Comparison of ENCODE assay signal across 10 cellular contexts in the genomic region with DNA sequence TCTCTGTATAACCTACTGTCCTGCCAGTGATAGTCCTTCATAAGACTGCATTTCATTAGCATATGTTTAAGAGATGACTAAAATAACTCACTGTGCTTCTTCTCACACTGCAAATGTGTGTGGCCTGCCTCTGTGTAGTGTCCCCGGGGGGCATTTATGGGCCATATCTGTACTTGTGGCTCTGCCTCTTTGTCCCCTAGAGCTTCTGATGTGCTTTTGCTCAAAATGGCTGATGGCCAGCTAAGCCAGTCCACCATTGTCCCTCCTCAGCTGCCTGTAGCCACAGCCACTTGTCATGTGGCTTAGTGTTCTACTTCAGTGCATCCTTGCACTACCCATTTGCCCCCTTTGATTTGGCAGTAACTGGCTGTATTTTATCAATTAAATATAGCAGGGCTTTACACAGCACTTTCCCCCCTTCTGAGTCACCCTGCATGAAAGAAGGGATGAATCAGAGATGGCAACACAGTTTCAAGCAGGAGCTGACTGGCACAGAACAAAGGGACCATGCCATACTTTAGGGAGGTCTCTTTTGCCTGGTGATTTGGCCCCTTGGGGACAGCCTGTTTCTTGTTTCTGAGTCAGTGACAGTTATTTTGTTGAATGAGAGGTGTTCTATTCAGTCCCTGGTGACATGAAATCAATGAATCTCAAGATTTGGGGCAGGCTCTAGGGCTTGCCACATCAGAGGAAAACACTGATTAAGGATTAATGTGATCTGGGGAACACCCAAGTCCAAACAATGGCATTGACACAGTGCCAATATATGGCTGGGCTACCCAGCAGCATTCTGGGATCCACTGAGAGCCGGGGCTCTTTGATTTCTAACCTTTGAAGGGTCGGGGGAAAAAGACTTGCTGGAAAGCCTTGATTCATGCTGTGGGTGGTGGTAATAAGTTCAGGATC.
DNase-seq lines count a peak whose midpoint lies in the region; ATAC-seq and TF ChIP-seq lines count a peak whose summit lies in the region.
"Had no signal": no experiment of that assay in that cellular context is flagged by ENCODE, and none has a peak within 500 bp of the region (broad histone marks: within the 10 kb centered on the region; RNA-seq: fewer than 3 reads in every experiment).

No MANE protein-coding gene starts in this region.

- no peak overlapping the region for H3K4me3 ChIP-seq in AG09309 (ENCODE audit: control insufficient read depth, low read depth, low read length)
- H3K4me3 ChIP-seq: ascending aorta had no signal

- ATAC-seq in SK-N-SH treated with all-trans-retinoic acid at 6 μM for 48 hours (peak; percentile 68; the same call in 2 of the 3 replicates), GM19463 (IDR thresholded peaks at IDR 0.05; ENCODE audit: unreplicated experiment) (no peak), GM21381 (IDR thresholded peaks at IDR 0.05; ENCODE audit: unreplicated experiment) (no peak)

- TF ChIP-seq CTCF in AG09309 (IDR thresholded peaks at IDR 0.05; ENCODE audit: control insufficient read depth, insufficient read depth, low read depth, low read length, missing control alignments) = no peak

- DNase-seq in AG09309 (ENCODE audit: low read depth) (peak; percentile 4), HPDE6-E6E7 (ENCODE audit: extremely low spot score) (peak; percentile 80), kidney glomerular epithelial cell (lab: John Stamatoyannopoulos, UW) (peak; percentile 71), dermis blood vessel endothelial cell (no peak), mesenteric fat pad (ENCODE audit: low spot score) (no peak)
- DNase-seq: NCI-H510A had no signal

TF ChIP-seq in SK-N-SH treated with all-trans-retinoic acid at 6 μM for 48 hours, 23 proteins besides CTCF, POLR2A, EP300 and RAD21:
- TF ChIP-seq ISL1 (CRISPR knock-in tag; IDR thresholded peaks at IDR 0.05) (peak; percentile 23; the same call in 1 of the 2 replicates), ZNF70 (CRISPR knock-in tag; IDR thresholded peaks at IDR 0.05) (no peak), RARB (CRISPR knock-in tag; IDR thresholded peaks at IDR 0.05) (no peak), CSDC2 (CRISPR knock-in tag; IDR thresholded peaks at IDR 0.05) (no peak), ZFP3 (CRISPR knock-in tag; IDR thresholded peaks at IDR 0.05) (0 out of 2 replicates have a peak, but pooled peaks have one; percentile 33)
- TF ChIP-seq, protein P1, sequence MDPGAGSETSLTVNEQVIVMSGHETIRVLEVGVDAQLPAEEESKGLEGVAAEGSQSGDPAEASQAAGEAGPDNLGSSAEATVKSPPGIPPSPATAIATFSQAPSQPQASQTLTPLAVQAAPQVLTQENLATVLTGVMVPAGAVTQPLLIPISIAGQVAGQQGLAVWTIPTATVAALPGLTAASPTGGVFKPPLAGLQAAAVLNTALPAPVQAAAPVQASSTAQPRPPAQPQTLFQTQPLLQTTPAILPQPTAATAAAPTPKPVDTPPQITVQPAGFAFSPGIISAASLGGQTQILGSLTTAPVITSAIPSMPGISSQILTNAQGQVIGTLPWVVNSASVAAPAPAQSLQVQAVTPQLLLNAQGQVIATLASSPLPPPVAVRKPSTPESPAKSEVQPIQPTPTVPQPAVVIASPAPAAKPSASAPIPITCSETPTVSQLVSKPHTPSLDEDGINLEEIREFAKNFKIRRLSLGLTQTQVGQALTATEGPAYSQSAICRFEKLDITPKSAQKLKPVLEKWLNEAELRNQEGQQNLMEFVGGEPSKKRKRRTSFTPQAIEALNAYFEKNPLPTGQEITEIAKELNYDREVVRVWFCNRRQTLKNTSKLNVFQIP (CRISPR knock-in tag; IDR thresholded peaks at IDR 0.05; ENCODE audit: borderline replicate concordance, low read depth) = no peak
- TF ChIP-seq, protein P2, sequence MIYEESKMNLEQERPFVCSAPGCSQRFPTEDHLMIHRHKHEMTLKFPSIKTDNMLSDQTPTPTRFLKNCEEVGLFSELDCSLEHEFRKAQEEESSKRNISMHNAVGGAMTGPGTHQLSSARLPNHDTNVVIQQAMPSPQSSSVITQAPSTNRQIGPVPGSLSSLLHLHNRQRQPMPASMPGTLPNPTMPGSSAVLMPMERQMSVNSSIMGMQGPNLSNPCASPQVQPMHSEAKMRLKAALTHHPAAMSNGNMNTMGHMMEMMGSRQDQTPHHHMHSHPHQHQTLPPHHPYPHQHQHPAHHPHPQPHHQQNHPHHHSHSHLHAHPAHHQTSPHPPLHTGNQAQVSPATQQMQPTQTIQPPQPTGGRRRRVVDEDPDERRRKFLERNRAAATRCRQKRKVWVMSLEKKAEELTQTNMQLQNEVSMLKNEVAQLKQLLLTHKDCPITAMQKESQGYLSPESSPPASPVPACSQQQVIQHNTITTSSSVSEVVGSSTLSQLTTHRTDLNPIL (CRISPR knock-in tag; IDR thresholded peaks at IDR 0.05; ENCODE audit: low read depth) = no peak

Comparison
In these comparisons a context has a peak if more than half of its experiments do, and no peak if none do; other contexts are left out.
1. DNase-seq: peak in AG09309 (single experiment), HPDE6-E6E7 (single experiment) and kidney glomerular epithelial cell (single experiment); none in dermis blood vessel endothelial cell (single experiment) and mesenteric fat pad (single experiment).